Comparison of ENCODE assay signal across 1 cellular context in genomic region chr4:40662962-40663604, GRCh38.
TF ChIP-seq lines count a peak whose summit lies in the region.

No MANE protein-coding gene starts in this region.

TF ChIP-seq in HepG2, 621 proteins besides CTCF, POLR2A, EP300 and RAD21 (continued from another document and continues in another):
- TF ChIP-seq, protein P1, sequence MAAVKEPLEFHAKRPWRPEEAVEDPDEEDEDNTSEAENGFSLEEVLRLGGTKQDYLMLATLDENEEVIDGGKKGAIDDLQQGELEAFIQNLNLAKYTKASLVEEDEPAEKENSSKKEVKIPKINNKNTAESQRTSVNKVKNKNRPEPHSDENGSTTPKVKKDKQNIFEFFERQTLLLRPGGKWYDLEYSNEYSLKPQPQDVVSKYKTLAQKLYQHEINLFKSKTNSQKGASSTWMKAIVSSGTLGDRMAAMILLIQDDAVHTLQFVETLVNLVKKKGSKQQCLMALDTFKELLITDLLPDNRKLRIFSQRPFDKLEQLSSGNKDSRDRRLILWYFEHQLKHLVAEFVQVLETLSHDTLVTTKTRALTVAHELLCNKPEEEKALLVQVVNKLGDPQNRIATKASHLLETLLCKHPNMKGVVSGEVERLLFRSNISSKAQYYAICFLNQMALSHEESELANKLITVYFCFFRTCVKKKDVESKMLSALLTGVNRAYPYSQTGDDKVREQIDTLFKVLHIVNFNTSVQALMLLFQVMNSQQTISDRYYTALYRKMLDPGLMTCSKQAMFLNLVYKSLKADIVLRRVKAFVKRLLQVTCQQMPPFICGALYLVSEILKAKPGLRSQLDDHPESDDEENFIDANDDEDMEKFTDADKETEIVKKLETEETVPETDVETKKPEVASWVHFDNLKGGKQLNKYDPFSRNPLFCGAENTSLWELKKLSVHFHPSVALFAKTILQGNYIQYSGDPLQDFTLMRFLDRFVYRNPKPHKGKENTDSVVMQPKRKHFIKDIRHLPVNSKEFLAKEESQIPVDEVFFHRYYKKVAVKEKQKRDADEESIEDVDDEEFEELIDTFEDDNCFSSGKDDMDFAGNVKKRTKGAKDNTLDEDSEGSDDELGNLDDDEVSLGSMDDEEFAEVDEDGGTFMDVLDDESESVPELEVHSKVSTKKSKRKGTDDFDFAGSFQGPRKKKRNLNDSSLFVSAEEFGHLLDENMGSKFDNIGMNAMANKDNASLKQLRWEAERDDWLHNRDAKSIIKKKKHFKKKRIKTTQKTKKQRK (IDR thresholded peaks at IDR 0.05; ENCODE audit: low read length), result no peak
- TF ChIP-seq ZNF101 (CRISPR knock-in tag; IDR thresholded peaks at IDR 0.05; ENCODE audit: borderline replicate concordance, low read depth) (no peak), POGZ (CRISPR knock-in tag; IDR thresholded peaks at IDR 0.05) (peak; percentile 42; the same call in 1 of the 2 replicates), FOXA3 (CRISPR knock-in tag; IDR thresholded peaks at IDR 0.05) (peak; percentile 42; the same call in 1 of the 2 replicates), ZFP36 (IDR thresholded peaks at IDR 0.05; ENCODE audit: borderline replicate concordance, low read depth, low read length, partially characterized antibody) (no peak), ZNF605 (CRISPR knock-in tag; IDR thresholded peaks at IDR 0.05) (no peak), ZKSCAN5 (CRISPR knock-in tag; IDR thresholded peaks at IDR 0.05) (no peak), ATAD3A (CRISPR knock-in tag; IDR thresholded peaks at IDR 0.05) (no peak), PATZ1 (CRISPR knock-in tag; IDR thresholded peaks at IDR 0.05) (peak; percentile 64), ZNF431 (CRISPR knock-in tag; IDR thresholded peaks at IDR 0.05; ENCODE audit: borderline replicate concordance, low read depth) (0 out of 2 replicates have a peak, but pooled peaks have one; percentile 32), ZBTB21 (CRISPR knock-in tag; IDR thresholded peaks at IDR 0.05) (peak; percentile 44; the same call in 1 of the 2 replicates), THYN1 (CRISPR knock-in tag; IDR thresholded peaks at IDR 0.05; ENCODE audit: borderline replicate concordance, low read depth) (no peak), GATAD1 (CRISPR knock-in tag; IDR thresholded peaks at IDR 0.05) (no peak), SRSF9 (IDR thresholded peaks at IDR 0.05; ENCODE audit: borderline replicate concordance, insufficient read depth, low read depth, low read length, poor library complexity, severe bottlenecking) (no peak), FOXP1 (IDR thresholded peaks at IDR 0.05) (no peak), FOXP1 (CRISPR knock-in tag; IDR thresholded peaks at IDR 0.05) (peak; percentile 43), MBD4 (IDR thresholded peaks at IDR 0.05; ENCODE audit: borderline replicate concordance, low read length) (no peak), TBX2 (CRISPR knock-in tag; IDR thresholded peaks at IDR 0.05; ENCODE audit: borderline replicate concordance) (peak; percentile 51; the same call in 1 of the 2 replicates), ZNF792 (CRISPR knock-in tag; IDR thresholded peaks at IDR 0.05) (0 out of 2 replicates have a peak, but pooled peaks have one; percentile 24), PAXIP1 (CRISPR knock-in tag; conservative IDR thresholded peaks at IDR 0.05) (peak; percentile 71), KIAA2018 (CRISPR knock-in tag; IDR thresholded peaks at IDR 0.05; ENCODE audit: borderline replicate concordance) (no peak), ZNF547 (CRISPR knock-in tag; IDR thresholded peaks at IDR 0.05) (no peak), SAP130 (CRISPR knock-in tag; IDR thresholded peaks at IDR 0.05; ENCODE audit: low read depth) (0 out of 2 replicates have a peak, but pooled peaks have one; percentile 16), ZMAT3 (CRISPR knock-in tag; conservative IDR thresholded peaks at IDR 0.05) (no peak), ZMYM4 (CRISPR knock-in tag; IDR thresholded peaks at IDR 0.05) (peak; percentile 56; the same call in 1 of the 2 replicates)
- TF ChIP-seq, protein P2, sequence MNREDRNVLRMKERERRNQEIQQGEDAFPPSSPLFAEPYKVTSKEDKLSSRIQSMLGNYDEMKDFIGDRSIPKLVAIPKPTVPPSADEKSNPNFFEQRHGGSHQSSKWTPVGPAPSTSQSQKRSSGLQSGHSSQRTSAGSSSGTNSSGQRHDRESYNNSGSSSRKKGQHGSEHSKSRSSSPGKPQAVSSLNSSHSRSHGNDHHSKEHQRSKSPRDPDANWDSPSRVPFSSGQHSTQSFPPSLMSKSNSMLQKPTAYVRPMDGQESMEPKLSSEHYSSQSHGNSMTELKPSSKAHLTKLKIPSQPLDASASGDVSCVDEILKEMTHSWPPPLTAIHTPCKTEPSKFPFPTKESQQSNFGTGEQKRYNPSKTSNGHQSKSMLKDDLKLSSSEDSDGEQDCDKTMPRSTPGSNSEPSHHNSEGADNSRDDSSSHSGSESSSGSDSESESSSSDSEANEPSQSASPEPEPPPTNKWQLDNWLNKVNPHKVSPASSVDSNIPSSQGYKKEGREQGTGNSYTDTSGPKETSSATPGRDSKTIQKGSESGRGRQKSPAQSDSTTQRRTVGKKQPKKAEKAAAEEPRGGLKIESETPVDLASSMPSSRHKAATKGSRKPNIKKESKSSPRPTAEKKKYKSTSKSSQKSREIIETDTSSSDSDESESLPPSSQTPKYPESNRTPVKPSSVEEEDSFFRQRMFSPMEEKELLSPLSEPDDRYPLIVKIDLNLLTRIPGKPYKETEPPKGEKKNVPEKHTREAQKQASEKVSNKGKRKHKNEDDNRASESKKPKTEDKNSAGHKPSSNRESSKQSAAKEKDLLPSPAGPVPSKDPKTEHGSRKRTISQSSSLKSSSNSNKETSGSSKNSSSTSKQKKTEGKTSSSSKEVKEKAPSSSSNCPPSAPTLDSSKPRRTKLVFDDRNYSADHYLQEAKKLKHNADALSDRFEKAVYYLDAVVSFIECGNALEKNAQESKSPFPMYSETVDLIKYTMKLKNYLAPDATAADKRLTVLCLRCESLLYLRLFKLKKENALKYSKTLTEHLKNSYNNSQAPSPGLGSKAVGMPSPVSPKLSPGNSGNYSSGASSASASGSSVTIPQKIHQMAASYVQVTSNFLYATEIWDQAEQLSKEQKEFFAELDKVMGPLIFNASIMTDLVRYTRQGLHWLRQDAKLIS (CRISPR knock-in tag; IDR thresholded peaks at IDR 0.05), result no peak
- TF ChIP-seq, protein P3, sequence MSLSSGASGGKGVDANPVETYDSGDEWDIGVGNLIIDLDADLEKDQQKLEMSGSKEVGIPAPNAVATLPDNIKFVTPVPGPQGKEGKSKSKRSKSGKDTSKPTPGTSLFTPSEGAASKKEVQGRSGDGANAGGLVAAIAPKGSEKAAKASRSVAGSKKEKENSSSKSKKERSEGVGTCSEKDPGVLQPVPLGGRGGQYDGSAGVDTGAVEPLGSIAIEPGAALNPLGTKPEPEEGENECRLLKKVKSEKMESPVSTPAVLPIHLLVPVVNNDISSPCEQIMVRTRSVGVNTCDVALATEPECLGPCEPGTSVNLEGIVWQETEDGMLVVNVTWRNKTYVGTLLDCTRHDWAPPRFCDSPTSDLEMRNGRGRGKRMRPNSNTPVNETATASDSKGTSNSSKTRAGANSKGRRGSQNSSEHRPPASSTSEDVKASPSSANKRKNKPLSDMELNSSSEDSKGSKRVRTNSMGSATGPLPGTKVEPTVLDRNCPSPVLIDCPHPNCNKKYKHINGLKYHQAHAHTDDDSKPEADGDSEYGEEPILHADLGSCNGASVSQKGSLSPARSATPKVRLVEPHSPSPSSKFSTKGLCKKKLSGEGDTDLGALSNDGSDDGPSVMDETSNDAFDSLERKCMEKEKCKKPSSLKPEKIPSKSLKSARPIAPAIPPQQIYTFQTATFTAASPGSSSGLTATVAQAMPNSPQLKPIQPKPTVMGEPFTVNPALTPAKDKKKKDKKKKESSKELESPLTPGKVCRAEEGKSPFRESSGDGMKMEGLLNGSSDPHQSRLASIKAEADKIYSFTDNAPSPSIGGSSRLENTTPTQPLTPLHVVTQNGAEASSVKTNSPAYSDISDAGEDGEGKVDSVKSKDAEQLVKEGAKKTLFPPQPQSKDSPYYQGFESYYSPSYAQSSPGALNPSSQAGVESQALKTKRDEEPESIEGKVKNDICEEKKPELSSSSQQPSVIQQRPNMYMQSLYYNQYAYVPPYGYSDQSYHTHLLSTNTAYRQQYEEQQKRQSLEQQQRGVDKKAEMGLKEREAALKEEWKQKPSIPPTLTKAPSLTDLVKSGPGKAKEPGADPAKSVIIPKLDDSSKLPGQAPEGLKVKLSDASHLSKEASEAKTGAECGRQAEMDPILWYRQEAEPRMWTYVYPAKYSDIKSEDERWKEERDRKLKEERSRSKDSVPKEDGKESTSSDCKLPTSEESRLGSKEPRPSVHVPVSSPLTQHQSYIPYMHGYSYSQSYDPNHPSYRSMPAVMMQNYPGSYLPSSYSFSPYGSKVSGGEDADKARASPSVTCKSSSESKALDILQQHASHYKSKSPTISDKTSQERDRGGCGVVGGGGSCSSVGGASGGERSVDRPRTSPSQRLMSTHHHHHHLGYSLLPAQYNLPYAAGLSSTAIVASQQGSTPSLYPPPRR (CRISPR knock-in tag; IDR thresholded peaks at IDR 0.05; ENCODE audit: borderline replicate concordance), result peak; percentile 38; the same call in 1 of the 2 replicates
